1 cellular context compared by ENCODE assay signal in the genomic region with DNA sequence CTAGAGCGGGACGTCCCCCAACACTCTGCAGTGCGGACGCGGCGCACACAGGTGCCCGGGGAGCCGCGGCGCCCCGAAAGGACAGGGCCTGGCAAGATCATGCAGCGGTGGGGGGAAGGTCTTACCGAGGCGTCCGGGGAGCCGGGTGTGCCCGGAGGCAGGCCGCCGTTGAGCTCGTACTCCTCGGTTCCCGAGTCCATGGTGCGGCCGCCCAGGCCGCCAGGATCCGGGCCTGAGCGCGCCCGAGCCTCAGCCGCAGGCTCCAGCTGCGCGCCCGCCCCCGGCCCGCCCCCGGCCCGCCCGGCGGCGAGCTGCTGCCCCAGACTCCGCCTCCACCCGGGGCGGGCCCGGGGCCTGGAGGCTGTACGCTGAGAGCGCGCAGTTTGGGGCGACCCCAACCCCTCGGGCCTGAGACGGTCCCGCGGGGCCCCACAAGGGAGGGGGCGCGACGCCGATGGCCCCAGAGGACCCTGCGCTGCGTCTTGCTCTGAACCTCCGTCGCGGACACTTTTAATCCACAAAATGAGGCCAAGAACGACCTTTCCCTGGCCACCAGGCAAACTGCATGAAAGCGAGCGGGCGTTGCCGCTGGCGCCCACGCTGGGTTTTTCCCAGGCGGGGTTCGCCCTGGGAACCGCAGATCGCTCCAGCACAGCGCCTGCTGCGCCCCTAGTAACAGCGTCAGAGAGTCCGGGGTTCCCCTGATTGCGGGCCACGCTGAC.
TF ChIP-seq lines count a peak whose summit lies in the region.

A gene with protein sequence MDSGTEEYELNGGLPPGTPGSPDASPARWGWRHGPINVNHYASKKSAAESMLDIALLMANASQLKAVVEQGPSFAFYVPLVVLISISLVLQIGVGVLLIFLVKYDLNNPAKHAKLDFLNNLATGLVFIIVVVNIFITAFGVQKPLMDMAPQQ (minus strand): TSS at position 234 of the 722 bp plus-strand sequence. CDS start 34 bp downstream, at position 200.

TF ChIP-seq in HepG2, 621 proteins besides CTCF, POLR2A, EP300 and RAD21 (continued from another document and continues in another):
- TF ChIP-seq ZNF142 (CRISPR knock-in tag; IDR thresholded peaks at IDR 0.05) (no peak), ZNF878 (CRISPR knock-in tag; IDR thresholded peaks at IDR 0.05) (peak; percentile 88), PRMT3 (CRISPR knock-in tag; IDR thresholded peaks at IDR 0.05; ENCODE audit: borderline replicate concordance, low read depth) (0 out of 2 replicates have a peak, but pooled peaks have one; percentile 54), GATAD2A (CRISPR knock-in tag; IDR thresholded peaks at IDR 0.05) (peak; percentile 24; the same call in 1 of the 2 replicates), SIN3A (IDR thresholded peaks at IDR 0.05; ENCODE audit: borderline replicate concordance, low read depth, low read length) (peak; percentile 31; the same call in 1 of the 2 replicates), ZNF326 (CRISPR knock-in tag; IDR thresholded peaks at IDR 0.05; ENCODE audit: borderline replicate concordance) (no peak), FLYWCH1 (CRISPR knock-in tag; IDR thresholded peaks at IDR 0.05) (no peak), POLR2AphosphoS5 (IDR thresholded peaks at IDR 0.05; ENCODE audit: low read depth, low read length) (peak; percentile 80), MYC (CRISPR knock-in tag; IDR thresholded peaks at IDR 0.05; ENCODE audit: borderline replicate concordance) (peak; percentile 15; the same call in 1 of the 2 replicates), SP140L (CRISPR knock-in tag; IDR thresholded peaks at IDR 0.05; ENCODE audit: borderline replicate concordance) (no peak), ZKSCAN5 (CRISPR knock-in tag; IDR thresholded peaks at IDR 0.05) (0 out of 2 replicates have a peak, but pooled peaks have one; percentile 19), EZH2 (conservative IDR thresholded peaks at IDR 0.05; ENCODE audit: low read depth, low read length) (no peak), RBFOX2 (IDR thresholded peaks at IDR 0.05; ENCODE audit: low read depth, low read length) (peak; percentile 88), ZSCAN5A (CRISPR knock-in tag; IDR thresholded peaks at IDR 0.05; ENCODE audit: borderline replicate concordance) (no peak), SOX13 (IDR thresholded peaks at IDR 0.05) (no peak), SOX13 (CRISPR knock-in tag; conservative IDR thresholded peaks at IDR 0.05 in 1 of 2, IDR thresholded peaks at IDR 0.05 in 1 of 2) (no peak), ZBTB7A (CRISPR knock-in tag; IDR thresholded peaks at IDR 0.05) (no peak), HNF1A (IDR thresholded peaks at IDR 0.05; ENCODE audit: low read depth) (no peak), HNF1A (CRISPR knock-in tag; IDR thresholded peaks at IDR 0.05; ENCODE audit: borderline replicate concordance) (0 out of 2 replicates have a peak, but pooled peaks have one; percentile 16), ZNF557 (CRISPR knock-in tag; IDR thresholded peaks at IDR 0.05) (no peak), TCF7L2 (IDR thresholded peaks at IDR 0.05; ENCODE audit: low read depth, low read length) (no peak), SAFB2 (CRISPR knock-in tag; IDR thresholded peaks at IDR 0.05; ENCODE audit: borderline replicate concordance, low read depth) (peak; percentile 73; the same call in 1 of the 2 replicates), XRCC5 (optimal IDR thresholded peaks at IDR 0.05; ENCODE audit: low read length) (no peak), ETV6 (CRISPR knock-in tag; conservative IDR thresholded peaks at IDR 0.05) (0 out of 2 replicates have a peak, but pooled peaks have one; percentile 26), KLF9 (CRISPR knock-in tag; IDR thresholded peaks at IDR 0.05; ENCODE audit: low read depth) (no peak), RFX3 (CRISPR knock-in tag; IDR thresholded peaks at IDR 0.05) (no peak), ZNF276 (CRISPR knock-in tag; IDR thresholded peaks at IDR 0.05; ENCODE audit: low read depth) (no peak), ZNF383 (CRISPR knock-in tag; IDR thresholded peaks at IDR 0.05; ENCODE audit: borderline replicate concordance) (no peak), PPARG (CRISPR knock-in tag; conservative IDR thresholded peaks at IDR 0.05) (no peak), MED13 (CRISPR knock-in tag; IDR thresholded peaks at IDR 0.05) (0 out of 2 replicates have a peak, but pooled peaks have one; percentile 52), ZNF724P (CRISPR knock-in tag; IDR thresholded peaks at IDR 0.05; ENCODE audit: borderline replicate concordance) (peak; percentile 42; the same call in 1 of the 2 replicates)
- TF ChIP-seq, protein P1, sequence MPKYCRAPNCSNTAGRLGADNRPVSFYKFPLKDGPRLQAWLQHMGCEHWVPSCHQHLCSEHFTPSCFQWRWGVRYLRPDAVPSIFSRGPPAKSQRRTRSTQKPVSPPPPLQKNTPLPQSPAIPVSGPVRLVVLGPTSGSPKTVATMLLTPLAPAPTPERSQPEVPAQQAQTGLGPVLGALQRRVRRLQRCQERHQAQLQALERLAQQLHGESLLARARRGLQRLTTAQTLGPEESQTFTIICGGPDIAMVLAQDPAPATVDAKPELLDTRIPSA (CRISPR knock-in tag; IDR thresholded peaks at IDR 0.05; ENCODE audit: borderline replicate concordance): no peak
- TF ChIP-seq, protein P2, sequence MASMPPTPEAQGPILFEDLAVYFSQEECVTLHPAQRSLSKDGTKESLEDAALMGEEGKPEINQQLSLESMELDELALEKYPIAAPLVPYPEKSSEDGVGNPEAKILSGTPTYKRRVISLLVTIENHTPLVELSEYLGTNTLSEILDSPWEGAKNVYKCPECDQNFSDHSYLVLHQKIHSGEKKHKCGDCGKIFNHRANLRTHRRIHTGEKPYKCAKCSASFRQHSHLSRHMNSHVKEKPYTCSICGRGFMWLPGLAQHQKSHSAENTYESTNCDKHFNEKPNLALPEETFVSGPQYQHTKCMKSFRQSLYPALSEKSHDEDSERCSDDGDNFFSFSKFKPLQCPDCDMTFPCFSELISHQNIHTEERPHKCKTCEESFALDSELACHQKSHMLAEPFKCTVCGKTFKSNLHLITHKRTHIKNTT (CRISPR knock-in tag; IDR thresholded peaks at IDR 0.05): no peak
- TF ChIP-seq, protein P3, sequence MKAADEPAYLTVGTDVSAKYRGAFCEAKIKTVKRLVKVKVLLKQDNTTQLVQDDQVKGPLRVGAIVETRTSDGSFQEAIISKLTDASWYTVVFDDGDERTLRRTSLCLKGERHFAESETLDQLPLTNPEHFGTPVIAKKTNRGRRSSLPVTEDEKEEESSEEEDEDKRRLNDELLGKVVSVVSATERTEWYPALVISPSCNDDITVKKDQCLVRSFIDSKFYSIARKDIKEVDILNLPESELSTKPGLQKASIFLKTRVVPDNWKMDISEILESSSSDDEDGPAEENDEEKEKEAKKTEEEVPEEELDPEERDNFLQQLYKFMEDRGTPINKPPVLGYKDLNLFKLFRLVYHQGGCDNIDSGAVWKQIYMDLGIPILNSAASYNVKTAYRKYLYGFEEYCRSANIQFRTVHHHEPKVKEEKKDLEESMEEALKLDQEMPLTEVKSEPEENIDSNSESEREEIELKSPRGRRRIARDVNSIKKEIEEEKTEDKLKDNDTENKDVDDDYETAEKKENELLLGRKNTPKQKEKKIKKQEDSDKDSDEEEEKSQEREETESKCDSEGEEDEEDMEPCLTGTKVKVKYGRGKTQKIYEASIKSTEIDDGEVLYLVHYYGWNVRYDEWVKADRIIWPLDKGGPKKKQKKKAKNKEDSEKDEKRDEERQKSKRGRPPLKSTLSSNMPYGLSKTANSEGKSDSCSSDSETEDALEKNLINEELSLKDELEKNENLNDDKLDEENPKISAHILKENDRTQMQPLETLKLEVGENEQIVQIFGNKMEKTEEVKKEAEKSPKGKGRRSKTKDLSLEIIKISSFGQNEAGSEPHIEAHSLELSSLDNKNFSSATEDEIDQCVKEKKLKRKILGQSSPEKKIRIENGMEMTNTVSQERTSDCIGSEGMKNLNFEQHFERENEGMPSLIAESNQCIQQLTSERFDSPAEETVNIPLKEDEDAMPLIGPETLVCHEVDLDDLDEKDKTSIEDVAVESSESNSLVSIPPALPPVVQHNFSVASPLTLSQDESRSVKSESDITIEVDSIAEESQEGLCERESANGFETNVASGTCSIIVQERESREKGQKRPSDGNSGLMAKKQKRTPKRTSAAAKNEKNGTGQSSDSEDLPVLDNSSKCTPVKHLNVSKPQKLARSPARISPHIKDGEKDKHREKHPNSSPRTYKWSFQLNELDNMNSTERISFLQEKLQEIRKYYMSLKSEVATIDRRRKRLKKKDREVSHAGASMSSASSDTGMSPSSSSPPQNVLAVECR (CRISPR knock-in tag; IDR thresholded peaks at IDR 0.05; ENCODE audit: borderline replicate concordance): peak; percentile 34; the same call in 1 of the 2 replicates
